10 cellular contexts compared by ENCODE assay signal in genomic region chr3:129486057-129487035, GRCh38. TPM values are rescaled to one million over a fixed set of nuclear protein-coding genes. Genes with fewer than 3 reads are reported as not detected.
DNase-seq lines count a peak whose midpoint lies in the region; ATAC-seq and TF ChIP-seq lines count a peak whose summit lies in the region.
"Had no signal": no experiment of that assay in that cellular context is flagged by ENCODE, and none has a peak within 500 bp of the region (broad histone marks: within the 10 kb centered on the region; RNA-seq: fewer than 3 reads in every experiment).

No MANE protein-coding gene starts in this region.

- no peak overlapping the region for H3K4me2 ChIP-seq in mesendoderm (ENCODE audit: low read length)

- no peak overlapping the region for H4K8ac ChIP-seq in mesendoderm (ENCODE audit: low read depth, low read length)

- H3K27me3 ChIP-seq in ACC112 (ENCODE audit: insufficient read depth, low read length) (no peaks in the 10 kb centered on the region), mesendoderm (ENCODE audit: insufficient read depth, low read length, poor library complexity) (no peaks in the 10 kb centered on the region)

- H3K9ac ChIP-seq in mesendoderm (ENCODE audit: low read length): peak overlapping the region; percentile 22

- peak overlapping the region; percentile 3 for H3K23ac ChIP-seq in mesendoderm (ENCODE audit: low read length)

- H3K27ac ChIP-seq in ACC112 (ENCODE audit: low read depth, low read length) (peak overlapping the region; percentile 95), cingulate gyrus (ENCODE audit: low read depth, low read length) (peak overlapping the region; percentile 76), mesendoderm (ENCODE audit: low read depth, low read length) (peak overlapping the region; percentile 18)

- peak overlapping the region; percentile 43 for H3K4ac ChIP-seq in mesendoderm (ENCODE audit: low read depth, low read length)

- peaks cover 62% of the 10 kb centered on the region for H3K4me1 Mint-ChIP-seq in HFFc6 (ENCODE audit: low read depth)

- peak overlapping the region; percentile 5 for H2AFZ ChIP-seq in ACC112 (ENCODE audit: low read length, unreplicated experiment)

- H3K36me3 Mint-ChIP-seq in HFFc6 (ENCODE audit: low read depth): peaks cover 10% of the 10 kb centered on the region; the same call in 1 of the 2 replicates

- H3K56ac ChIP-seq in mesendoderm (ENCODE audit: low read length): peak overlapping the region; percentile 44

- H3K27me3 Mint-ChIP-seq in HFFc6 (ENCODE audit: insufficient read depth): peaks cover 2% of the 10 kb centered on the region; the same call in 1 of the 2 replicates
- H3K27me3 Mint-ChIP-seq: central memory CD8-positive, alpha-beta T cell had no signal

- H2AK5ac ChIP-seq in mesendoderm (ENCODE audit: low read length): no peak overlapping the region

- TF ChIP-seq CTCF in HFFc6 (IDR thresholded peaks at IDR 0.05): no peak

- H3K36me3 ChIP-seq in ACC112 (ENCODE audit: insufficient read depth, low read length): no peaks in the 10 kb centered on the region
- peaks cover 1% of the 10 kb centered on the region for H3K36me3 ChIP-seq in mesendoderm (ENCODE audit: control insufficient read depth, insufficient read depth, low read length)

- no CpG with 5 or more reads among the region's 6 CpGs for WGBS in mesendoderm (ENCODE audit: extremely low coverage, insufficient coverage, low lambda C conversion rate)

- no peaks in the 10 kb centered on the region for H3K79me1 ChIP-seq in mesendoderm (ENCODE audit: low read length)

- H3K4me1 ChIP-seq in ACC112 (ENCODE audit: control insufficient read depth, insufficient read depth, low read length, unreplicated experiment): peaks cover 52% of the 10 kb centered on the region
- H3K4me1 ChIP-seq in mesendoderm (ENCODE audit: control insufficient read depth, low read depth, low read length): peaks cover 5% of the 10 kb centered on the region

- H4K5ac ChIP-seq in mesendoderm (ENCODE audit: low read length): no peak overlapping the region

- H2BK15ac ChIP-seq in mesendoderm (replicated peaks; ENCODE audit: low read depth): no peak overlapping the region

- H2BK120ac ChIP-seq in mesendoderm (ENCODE audit: low read depth, low read length): no peak overlapping the region

- H2BK5ac ChIP-seq in mesendoderm (ENCODE audit: low read length): no peak overlapping the region

- H3K4me3 Mint-ChIP-seq in HFFc6: peak overlapping the region; percentile 58
- H3K4me3 Mint-ChIP-seq: central memory CD8-positive, alpha-beta T cell had no signal

- peak overlapping the region; percentile 87 for H3K27ac Mint-ChIP-seq in HFFc6

- no peak for ATAC-seq in GM21737 (IDR thresholded peaks at IDR 0.05; ENCODE audit: unreplicated experiment)
- no peak for ATAC-seq in SK-N-SH treated with all-trans-retinoic acid at 6 μM for 48 hours
- ATAC-seq: HCT116 had no signal

- no peaks in the 10 kb centered on the region for H3K9me3 Mint-ChIP-seq in HFFc6
- H3K9me3 Mint-ChIP-seq: central memory CD8-positive, alpha-beta T cell had no signal

- H3K18ac ChIP-seq in mesendoderm (ENCODE audit: low read length): no peak overlapping the region

- H3K79me2 ChIP-seq in ACC112 (ENCODE audit: control insufficient read depth, insufficient read depth, low read length, unreplicated experiment): no peaks in the 10 kb centered on the region
- no peaks in the 10 kb centered on the region for H3K79me2 ChIP-seq in mesendoderm (ENCODE audit: control insufficient read depth, insufficient read depth, low read length)

- H3K4me3 ChIP-seq in ACC112 (ENCODE audit: low read depth, low read length) (peak overlapping the region; percentile 54; the same call in 1 of the 2 replicates), mesendoderm (ENCODE audit: low read length) (no peak overlapping the region)

- DNase-seq in HFFc6: peak; percentile 66
- peak; percentile 46 for DNase-seq in mesendoderm
- DNase-seq in HUDEP-2 (lab: John Stamatoyannopoulos, UW; ENCODE audit: unreplicated experiment in 76 of 76): no peak
- no peak for DNase-seq in stimulated activated CD4-positive, alpha-beta T cell treated with anti-CD3 and anti-CD28 coated beads, Interleukin-2, amount 100 ng/mL, for 48 hours

TF ChIP-seq in SK-N-SH treated with all-trans-retinoic acid at 6 μM for 48 hours, 23 proteins besides CTCF, POLR2A, EP300 and RAD21:
- TF ChIP-seq ZNF70 (CRISPR knock-in tag; IDR thresholded peaks at IDR 0.05) (no peak), TOX (CRISPR knock-in tag; IDR thresholded peaks at IDR 0.05; ENCODE audit: borderline replicate concordance) (no peak), TSHZ2 (CRISPR knock-in tag; IDR thresholded peaks at IDR 0.05) (no peak), ISL1 (CRISPR knock-in tag; IDR thresholded peaks at IDR 0.05) (no peak), PPARA (CRISPR knock-in tag; IDR thresholded peaks at IDR 0.05; ENCODE audit: borderline replicate concordance) (no peak), ZNF8 (CRISPR knock-in tag; IDR thresholded peaks at IDR 0.05) (no peak), POU6F1 (CRISPR knock-in tag; IDR thresholded peaks at IDR 0.05; ENCODE audit: borderline replicate concordance, low read depth) (no peak), SNAI2 (CRISPR knock-in tag; IDR thresholded peaks at IDR 0.05) (no peak), ZFP3 (CRISPR knock-in tag; IDR thresholded peaks at IDR 0.05) (no peak), ESRRG (CRISPR knock-in tag; IDR thresholded peaks at IDR 0.05) (no peak), RARB (CRISPR knock-in tag; IDR thresholded peaks at IDR 0.05) (no peak), OSR1 (CRISPR knock-in tag; IDR thresholded peaks at IDR 0.05) (no peak), ZC3H10 (CRISPR knock-in tag; IDR thresholded peaks at IDR 0.05) (no peak), CSDC2 (CRISPR knock-in tag; IDR thresholded peaks at IDR 0.05) (no peak)

RNA-seq across cellular contexts. Expression of gene RHO, which starts 42.1 kb away (rescaled TPM):
- not detected for total RNA-seq in HFFc6 (2021; fragmentation: NEBNext Ultra II Directional; extraction: Animal tissue kit (Norgen Biotek cat#: 25700))
- polyA plus RNA-seq in mesendoderm (2013, experiment 1 of 2): 0.04 TPM
- polyA plus RNA-seq in mesendoderm (2013, experiment 2 of 2): 0.03 TPM

RNA-seq across cellular contexts. Expression of gene IFT122, which starts 46.3 kb away (rescaled TPM):
- total RNA-seq in HFFc6 (2021; fragmentation: NEBNext Ultra II Directional; extraction: Animal tissue kit (Norgen Biotek cat#: 25700)): 10 to 100 TPM; 12.2 to 18.8 (median 18.2) TPM
- polyA plus RNA-seq in mesendoderm (2013, experiment 1 of 2): 14.8 TPM
- 14.7 TPM for polyA plus RNA-seq in mesendoderm (2013, experiment 2 of 2)

RNA-seq across cellular contexts. Expression of gene MBD4, which starts 46.6 kb away (rescaled TPM):
- total RNA-seq in HFFc6 (2021; fragmentation: NEBNext Ultra II Directional; extraction: Animal tissue kit (Norgen Biotek cat#: 25700)): 10 to 100 TPM; 18.7 to 25.7 (median 21.8) TPM
- 44.4 TPM for polyA plus RNA-seq in mesendoderm (2013, experiment 1 of 2)
- polyA plus RNA-seq in mesendoderm (2013, experiment 2 of 2): 43.9 TPM

RNA-seq across cellular contexts. Expression of gene H1-8, which starts 56.6 kb away (rescaled TPM):
- not detected for total RNA-seq in HFFc6 (2021; fragmentation: NEBNext Ultra II Directional; extraction: Animal tissue kit (Norgen Biotek cat#: 25700))
- 0.06 TPM for polyA plus RNA-seq in mesendoderm (2013, experiment 1 of 2)
- 0.15 TPM for polyA plus RNA-seq in mesendoderm (2013, experiment 2 of 2)

RNA-seq across cellular contexts. Expression of gene EFCAB12, which starts 57.9 kb away (rescaled TPM):
- total RNA-seq in HFFc6 (2021; fragmentation: NEBNext Ultra II Directional; extraction: Animal tissue kit (Norgen Biotek cat#: 25700)): under 1 TPM in 5 of 6 experiments, not detected in 1; 0.09 to 0.14 (median 0.12) TPM
- polyA plus RNA-seq in mesendoderm (2013, experiment 1 of 2): 0.29 TPM
- 0.35 TPM for polyA plus RNA-seq in mesendoderm (2013, experiment 2 of 2)

Comparison
In these comparisons a context has a peak if more than half of its experiments do, and no peak if none do; other contexts are left out.
1. H3K27ac ChIP-seq: peak in every context shown above with its lines; median percentile 95 in ACC112; 76 in cingulate gyrus; 18 in mesendoderm.
2. DNase-seq: peak in HFFc6 (single experiment) and mesendoderm (single experiment); none in HUDEP-2 (0 of 76) and stimulated activated CD4-positive, alpha-beta T cell treated with anti-CD3 and anti-CD28 coated beads, Interleukin-2, amount 100 ng/mL, for 48 hours (0 of 2).